1 cellular context compared by ENCODE assay signal in the genomic region with DNA sequence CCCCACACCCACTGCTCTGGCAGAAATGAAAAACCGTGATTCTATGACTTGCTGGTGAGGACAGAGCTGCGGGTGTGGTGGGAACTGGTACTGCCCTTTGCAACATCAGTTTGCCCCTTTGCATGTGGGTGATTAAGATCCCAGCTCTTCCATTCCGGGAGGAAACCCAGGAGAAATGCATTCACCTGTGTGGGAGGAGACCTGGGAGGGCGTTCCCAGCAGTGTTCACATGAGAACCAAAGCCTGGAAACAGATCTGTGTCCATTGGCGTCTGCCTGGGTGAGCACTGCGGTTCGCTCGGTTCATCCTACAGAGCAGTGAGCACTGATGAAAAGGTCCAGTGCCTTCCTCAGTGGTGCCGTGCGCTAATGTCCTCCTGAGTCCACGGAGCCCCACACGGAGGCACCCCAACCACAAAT.
TF ChIP-seq lines count a peak whose summit lies in the region.

No MANE protein-coding gene starts in this region.

TF ChIP-seq in WTC11, 78 proteins besides CTCF, POLR2A, EP300 and RAD21 (continued from another document):
- TF ChIP-seq, protein P1, sequence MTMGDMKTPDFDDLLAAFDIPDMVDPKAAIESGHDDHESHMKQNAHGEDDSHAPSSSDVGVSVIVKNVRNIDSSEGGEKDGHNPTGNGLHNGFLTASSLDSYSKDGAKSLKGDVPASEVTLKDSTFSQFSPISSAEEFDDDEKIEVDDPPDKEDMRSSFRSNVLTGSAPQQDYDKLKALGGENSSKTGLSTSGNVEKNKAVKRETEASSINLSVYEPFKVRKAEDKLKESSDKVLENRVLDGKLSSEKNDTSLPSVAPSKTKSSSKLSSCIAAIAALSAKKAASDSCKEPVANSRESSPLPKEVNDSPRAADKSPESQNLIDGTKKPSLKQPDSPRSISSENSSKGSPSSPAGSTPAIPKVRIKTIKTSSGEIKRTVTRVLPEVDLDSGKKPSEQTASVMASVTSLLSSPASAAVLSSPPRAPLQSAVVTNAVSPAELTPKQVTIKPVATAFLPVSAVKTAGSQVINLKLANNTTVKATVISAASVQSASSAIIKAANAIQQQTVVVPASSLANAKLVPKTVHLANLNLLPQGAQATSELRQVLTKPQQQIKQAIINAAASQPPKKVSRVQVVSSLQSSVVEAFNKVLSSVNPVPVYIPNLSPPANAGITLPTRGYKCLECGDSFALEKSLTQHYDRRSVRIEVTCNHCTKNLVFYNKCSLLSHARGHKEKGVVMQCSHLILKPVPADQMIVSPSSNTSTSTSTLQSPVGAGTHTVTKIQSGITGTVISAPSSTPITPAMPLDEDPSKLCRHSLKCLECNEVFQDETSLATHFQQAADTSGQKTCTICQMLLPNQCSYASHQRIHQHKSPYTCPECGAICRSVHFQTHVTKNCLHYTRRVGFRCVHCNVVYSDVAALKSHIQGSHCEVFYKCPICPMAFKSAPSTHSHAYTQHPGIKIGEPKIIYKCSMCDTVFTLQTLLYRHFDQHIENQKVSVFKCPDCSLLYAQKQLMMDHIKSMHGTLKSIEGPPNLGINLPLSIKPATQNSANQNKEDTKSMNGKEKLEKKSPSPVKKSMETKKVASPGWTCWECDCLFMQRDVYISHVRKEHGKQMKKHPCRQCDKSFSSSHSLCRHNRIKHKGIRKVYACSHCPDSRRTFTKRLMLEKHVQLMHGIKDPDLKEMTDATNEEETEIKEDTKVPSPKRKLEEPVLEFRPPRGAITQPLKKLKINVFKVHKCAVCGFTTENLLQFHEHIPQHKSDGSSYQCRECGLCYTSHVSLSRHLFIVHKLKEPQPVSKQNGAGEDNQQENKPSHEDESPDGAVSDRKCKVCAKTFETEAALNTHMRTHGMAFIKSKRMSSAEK (CRISPR knock-in tag; IDR thresholded peaks at IDR 0.05; ENCODE audit: borderline replicate concordance) = no peak
